8 cellular contexts compared by ENCODE assay signal in genomic region chr4:2812985-2813384, GRCh38.
A peak's percentile ranks its signal among the peaks of the same experiment; 100 is the strongest.
DNase-seq lines count a peak whose midpoint lies in the region; ATAC-seq and TF ChIP-seq lines count a peak whose summit lies in the region.

No MANE protein-coding gene starts in this region.

- H3K27me3 Mint-ChIP-seq in effector memory CD8-positive, alpha-beta T cell: no peaks in the 10 kb centered on the region

- peak overlapping the region; percentile 97 to 99 for H3K4me3 Mint-ChIP-seq in effector memory CD8-positive, alpha-beta T cell

- no peaks in the 10 kb centered on the region for H3K9me3 Mint-ChIP-seq in effector memory CD8-positive, alpha-beta T cell

- H3K27me3 ChIP-seq in rectal smooth muscle tissue (ENCODE audit: control insufficient read depth, insufficient read depth, low read length): no peaks in the 10 kb centered on the region

- ATAC-seq in effector memory CD8-positive, alpha-beta T cell (replicated peaks): no peak
- ATAC-seq in HG03439 (IDR thresholded peaks at IDR 0.05; ENCODE audit: unreplicated experiment) (no peak), HG02763 (IDR thresholded peaks at IDR 0.05; ENCODE audit: unreplicated experiment) (no peak)

- no peak overlapping the region for H3K27ac ChIP-seq in rectal smooth muscle tissue (ENCODE audit: low read depth, low read length)

- H3K36me3 ChIP-seq in rectal smooth muscle tissue (ENCODE audit: control insufficient read depth, insufficient read depth, low read length): no peaks in the 10 kb centered on the region

- TF ChIP-seq CTCF in GM12864 (IDR thresholded peaks at IDR 0.05; ENCODE audit: low read depth, low read length, missing control alignments): no peak

- H3K36me3 Mint-ChIP-seq in effector memory CD8-positive, alpha-beta T cell (ENCODE audit: insufficient read depth): peaks cover 21% of the 10 kb centered on the region

- H3K27ac Mint-ChIP-seq in effector memory CD8-positive, alpha-beta T cell: peak overlapping the region; percentile 96

- no peak for DNase-seq in GM12864 (ENCODE audit: low read depth)
- DNase-seq in Kasumi-1 (lab: John Stamatoyannopoulos, UW): peak; percentile 21 to 46
- DNase-seq in effector memory CD8-positive, alpha-beta T cell: no peak
- DNase-seq in NCI-H82 (lab: John Stamatoyannopoulos, UW): no peak
- DNase-seq in NCI-H2107 treated with DMSO at 0.1 percent for 48 hours (lab: John Stamatoyannopoulos, UW; ENCODE audit: unreplicated experiment): no peak

- peak overlapping the region; percentile 19 for H3K9ac ChIP-seq in rectal smooth muscle tissue (ENCODE audit: low read length)

- peak overlapping the region; percentile 82 for H3K4me3 ChIP-seq in GM12864 (ENCODE audit: low read depth, low read length)
- H3K4me3 ChIP-seq in rectal smooth muscle tissue (ENCODE audit: low read length): peak overlapping the region; percentile 49

- H3K4me1 Mint-ChIP-seq in effector memory CD8-positive, alpha-beta T cell (ENCODE audit: low read depth in 2 of 2): peaks cover 55 to 63% of the 10 kb centered on the region in 2 donors

- H3K4me1 ChIP-seq in rectal smooth muscle tissue (ENCODE audit: control insufficient read depth, insufficient read depth, low read length): no peaks in the 10 kb centered on the region

Comparison
In these comparisons a context has a peak if more than half of its experiments do, and no peak if none do; other contexts are left out.
1. DNase-seq: peak in Kasumi-1 (2 of 2); none in GM12864 (single experiment), effector memory CD8-positive, alpha-beta T cell (0 of 3), NCI-H82 (single experiment) and NCI-H2107 treated with DMSO at 0.1 percent for 48 hours (single experiment).